1 cellular context compared by ENCODE assay signal in the genomic region with DNA sequence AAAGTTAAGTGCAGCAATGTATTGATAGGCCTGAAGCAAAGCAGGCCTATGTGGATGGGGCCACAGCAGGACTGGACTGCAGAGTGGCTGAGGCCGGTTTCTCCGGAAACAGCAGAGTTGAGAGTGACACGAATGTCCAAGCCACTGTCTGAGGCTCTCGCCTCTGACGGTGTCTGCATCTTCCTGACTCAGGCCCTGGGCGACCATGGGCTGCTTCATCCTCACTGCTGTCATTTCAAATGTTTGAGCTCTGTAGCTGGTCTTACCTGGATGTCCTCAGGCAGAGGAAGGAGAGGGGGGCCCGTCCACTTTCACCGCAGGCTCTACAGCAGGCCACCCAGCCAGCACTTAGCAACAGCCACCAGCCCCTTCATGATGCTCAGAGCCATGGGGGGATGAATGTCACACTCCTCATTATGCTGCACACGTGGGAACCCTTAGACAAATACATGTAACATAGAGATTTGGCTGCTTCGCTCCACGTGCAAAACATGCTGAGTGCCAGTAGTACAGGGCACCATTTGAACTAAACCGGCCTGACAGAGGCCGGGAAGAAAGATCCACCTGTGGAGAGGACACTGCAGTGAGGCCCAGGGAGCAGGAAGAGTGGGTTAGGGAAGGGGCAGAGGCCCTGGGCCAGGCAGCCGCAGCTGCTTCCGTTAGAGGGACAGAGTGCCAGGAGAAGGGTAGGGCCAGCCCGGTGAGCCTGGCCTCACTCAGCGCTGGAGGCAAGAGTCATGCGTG.
TF ChIP-seq lines count a peak whose summit lies in the region.

No MANE protein-coding gene starts in this region.

TF ChIP-seq in IMR-90, 13 proteins besides CTCF, POLR2A, EP300 and RAD21:
- TF ChIP-seq, protein P1, sequence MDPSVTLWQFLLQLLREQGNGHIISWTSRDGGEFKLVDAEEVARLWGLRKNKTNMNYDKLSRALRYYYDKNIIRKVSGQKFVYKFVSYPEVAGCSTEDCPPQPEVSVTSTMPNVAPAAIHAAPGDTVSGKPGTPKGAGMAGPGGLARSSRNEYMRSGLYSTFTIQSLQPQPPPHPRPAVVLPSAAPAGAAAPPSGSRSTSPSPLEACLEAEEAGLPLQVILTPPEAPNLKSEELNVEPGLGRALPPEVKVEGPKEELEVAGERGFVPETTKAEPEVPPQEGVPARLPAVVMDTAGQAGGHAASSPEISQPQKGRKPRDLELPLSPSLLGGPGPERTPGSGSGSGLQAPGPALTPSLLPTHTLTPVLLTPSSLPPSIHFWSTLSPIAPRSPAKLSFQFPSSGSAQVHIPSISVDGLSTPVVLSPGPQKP (IDR thresholded peaks at IDR 0.05; ENCODE audit: borderline replicate concordance, low read depth, low read length) = no peak
- no peak for TF ChIP-seq FOS (IDR thresholded peaks at IDR 0.05; ENCODE audit: low read depth, low read length)
- TF ChIP-seq RFX5 (IDR thresholded peaks at IDR 0.05; ENCODE audit: low read depth, low read length) = no peak
- no peak for TF ChIP-seq RCOR1 (IDR thresholded peaks at IDR 0.05; ENCODE audit: insufficient replicate concordance, low read length)
- TF ChIP-seq NFE2L2 (IDR thresholded peaks at IDR 0.05; ENCODE audit: low read depth, low read length) = no peak
- no peak for TF ChIP-seq CHD1 (IDR thresholded peaks at IDR 0.05; ENCODE audit: low read depth, low read length)
- no peak for TF ChIP-seq CEBPB (IDR thresholded peaks at IDR 0.05; ENCODE audit: low read depth, low read length)
- no peak for TF ChIP-seq MAFK (IDR thresholded peaks at IDR 0.05; ENCODE audit: low read depth, low read length)
- TF ChIP-seq MXI1 (IDR thresholded peaks at IDR 0.05; ENCODE audit: borderline replicate concordance, low read depth, low read length) = no peak
- no peak for TF ChIP-seq SMC3 (IDR thresholded peaks at IDR 0.05; ENCODE audit: low read depth, low read length)
- no peak for TF ChIP-seq MAZ (IDR thresholded peaks at IDR 0.05; ENCODE audit: borderline replicate concordance, low read depth, low read length)
- no peak for TF ChIP-seq BHLHE40 (IDR thresholded peaks at IDR 0.05; ENCODE audit: low read depth, low read length)
- TF ChIP-seq, protein P2, sequence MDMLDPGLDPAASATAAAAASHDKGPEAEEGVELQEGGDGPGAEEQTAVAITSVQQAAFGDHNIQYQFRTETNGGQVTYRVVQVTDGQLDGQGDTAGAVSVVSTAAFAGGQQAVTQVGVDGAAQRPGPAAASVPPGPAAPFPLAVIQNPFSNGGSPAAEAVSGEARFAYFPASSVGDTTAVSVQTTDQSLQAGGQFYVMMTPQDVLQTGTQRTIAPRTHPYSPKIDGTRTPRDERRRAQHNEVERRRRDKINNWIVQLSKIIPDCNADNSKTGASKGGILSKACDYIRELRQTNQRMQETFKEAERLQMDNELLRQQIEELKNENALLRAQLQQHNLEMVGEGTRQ (IDR thresholded peaks at IDR 0.05; ENCODE audit: low read depth, low read length) = no peak
